In the genomic region with DNA sequence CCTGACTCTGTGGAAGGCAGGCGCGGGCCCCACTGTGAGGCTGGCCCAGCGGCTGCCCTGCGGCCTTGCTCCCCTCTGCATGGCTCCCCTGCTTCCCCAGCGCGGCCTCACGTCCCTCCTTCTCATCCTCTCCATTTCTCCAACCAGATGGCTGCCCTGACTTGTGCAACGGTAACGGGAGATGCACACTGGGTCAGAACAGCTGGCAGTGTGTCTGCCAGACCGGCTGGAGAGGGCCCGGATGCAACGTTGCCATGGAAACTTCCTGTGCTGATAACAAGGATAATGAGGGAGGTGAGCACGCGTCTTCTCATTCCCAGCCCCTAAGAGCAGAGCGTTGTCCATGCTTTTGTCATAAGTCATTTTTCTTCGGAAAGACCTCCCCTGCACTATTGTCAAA, we compare ENCODE assay signal across 18 cellular contexts.
A peak's percentile ranks its signal among the peaks of the same experiment; 100 is the strongest.
DNase-seq lines count a peak whose midpoint lies in the region; ATAC-seq and TF ChIP-seq lines count a peak whose summit lies in the region.
"Had no signal": no experiment of that assay in that cellular context is flagged by ENCODE, and none has a peak within 500 bp of the region (broad histone marks: within the 10 kb centered on the region; RNA-seq: fewer than 3 reads in every experiment).

No MANE protein-coding gene starts in this region.

- peaks cover 17% of the 10 kb centered on the region for H3K27me3 Mint-ChIP-seq in neural crest cell (ENCODE audit: low read depth)

- TF ChIP-seq CTCF in neural crest cell (conservative IDR thresholded peaks at IDR 0.05), result no peak

- H3K9me3 Mint-ChIP-seq in neural crest cell, result no peaks in the 10 kb centered on the region
- H3K9me3 Mint-ChIP-seq: activated CD4-positive, alpha-beta memory T cell treated with anti-CD3 and anti-CD28 coated beads, Interleukin-2, amount 10 ng/mL, durations not matched to agents 7 days and 5 days; activated naive CD8-positive, alpha-beta T cell treated with anti-CD3 and anti-CD28 coated beads for 36 hours; activated T-cell treated with anti-CD3 and anti-CD28 coated beads, Interleukin-2, amount 50 U/mL, for 4 hours; T-cell had no signal

- DNase-seq in DMS 273 (lab: John Stamatoyannopoulos, UW; ENCODE audit: unreplicated experiment) (peak; percentile 99), NCI-H2029 (lab: John Stamatoyannopoulos, UW) (peak; percentile 84), RPMI7951 (ENCODE audit: low read depth) (peak; percentile 39), neural crest cell (ENCODE audit: low read depth, low spot score) (no peak), A172 (ENCODE audit: low spot score) (no peak)
- DNase-seq in NK-92 treated with Interleukin-12 subunit alpha and Interleukin-12 subunit beta, amount 100 ng/mL, for 24 hours (lab: John Stamatoyannopoulos, UW), result no peak
- DNase-seq: activated CD4-positive, alpha-beta memory T cell treated with anti-CD3 and anti-CD28 coated beads, Interleukin-2, amount 10 ng/mL, durations not matched to agents 7 days and 5 days; activated naive CD8-positive, alpha-beta T cell treated with anti-CD3 and anti-CD28 coated beads for 36 hours; activated T-cell treated with anti-CD3 and anti-CD28 coated beads, Interleukin-2, amount 50 U/mL, for 4 hours; heart right ventricle; islet precursor cell; MG63; NCI-H510A treated with DMSO at 0.1 percent for 48 hours; Peyer's patch; right cardiac atrium; T-cell had no signal

- ATAC-seq in GM19397 (IDR thresholded peaks at IDR 0.05; ENCODE audit: unreplicated experiment) (no peak), GM19324 (IDR thresholded peaks at IDR 0.05; ENCODE audit: low FRiP score, unreplicated experiment) (no peak)
- ATAC-seq: activated T-cell treated with anti-CD3 and anti-CD28 coated beads, Interleukin-2, amount 50 U/mL, for 4 hours; right cardiac atrium; T-cell had no signal

- peak overlapping the region; percentile 5 for H3K27ac Mint-ChIP-seq in neural crest cell (ENCODE audit: unreplicated experiment)
- H3K27ac Mint-ChIP-seq: activated CD4-positive, alpha-beta memory T cell treated with anti-CD3 and anti-CD28 coated beads, Interleukin-2, amount 10 ng/mL, durations not matched to agents 7 days and 5 days; activated naive CD8-positive, alpha-beta T cell treated with anti-CD3 and anti-CD28 coated beads for 36 hours; T-cell had no signal

- peaks cover 32% of the 10 kb centered on the region for H3K4me1 Mint-ChIP-seq in neural crest cell

- no peak overlapping the region for H3K4me3 Mint-ChIP-seq in neural crest cell
- H3K4me3 Mint-ChIP-seq: activated CD4-positive, alpha-beta memory T cell treated with anti-CD3 and anti-CD28 coated beads, Interleukin-2, amount 10 ng/mL, durations not matched to agents 7 days and 5 days; activated naive CD8-positive, alpha-beta T cell treated with anti-CD3 and anti-CD28 coated beads for 36 hours; activated T-cell treated with anti-CD3 and anti-CD28 coated beads, Interleukin-2, amount 50 U/mL, for 4 hours; T-cell had no signal

- no peaks in the 10 kb centered on the region for H3K36me3 Mint-ChIP-seq in neural crest cell (ENCODE audit: low read depth)
- H3K36me3 Mint-ChIP-seq: activated naive CD8-positive, alpha-beta T cell treated with anti-CD3 and anti-CD28 coated beads for 36 hours; T-cell had no signal

Comparison
In these comparisons a context has a peak if more than half of its experiments do, and no peak if none do; other contexts are left out.
1. DNase-seq: peak in DMS 273 (single experiment), NCI-H2029 (single experiment) and RPMI7951 (single experiment); none in neural crest cell (single experiment), NK-92 treated with Interleukin-12 subunit alpha and Interleukin-12 subunit beta, amount 100 ng/mL, for 24 hours (single experiment) and A172 (single experiment).